ENCODE assay signal across 18 cellular contexts in genomic region chr17:48570325-48571023, GRCh38. TPM values are rescaled to one million over a fixed set of nuclear protein-coding genes. Genes with fewer than 3 reads are reported as not detected.
DNase-seq lines count a peak whose midpoint lies in the region; ATAC-seq, FAIRE-seq and TF ChIP-seq lines count a peak whose summit lies in the region.
"Had no signal": no experiment of that assay in that cellular context is flagged by ENCODE, and none has a peak within 500 bp of the region (broad histone marks: within the 10 kb centered on the region; RNA-seq: fewer than 3 reads in every experiment).

No MANE protein-coding gene starts in this region.

- no peak overlapping the region for H2AFZ ChIP-seq in GM23338
- H2AFZ ChIP-seq in astrocyte (ENCODE audit: low read depth, low read length), result no peak overlapping the region

- no peak for TF ChIP-seq POLR2A in sigmoid colon (IDR thresholded peaks at IDR 0.05)

- H3K9me2 ChIP-seq in GM23338 (ENCODE audit: insufficient read depth), result no peaks in the 10 kb centered on the region

- WGBS in sigmoid colon, 2 donors, result 66 to 73% methylated on average over 19 of the region's 19 CpGs

- H3K4me3 Mint-ChIP-seq in GM23338, result no peak overlapping the region; the same call in 2 of the 3 replicates
- no peak overlapping the region for H3K4me3 Mint-ChIP-seq in astrocyte (ENCODE audit: unreplicated experiment)
- H3K4me3 Mint-ChIP-seq: stimulated activated effector memory CD8-positive, alpha-beta T cell treated with anti-CD3 and anti-CD28 coated beads, Interleukin-12 subunit alpha, Interleukin-12 subunit beta, amount 100 ng/mL, for 72 hours; T-helper 17 cell had no signal

- no peak for TF ChIP-seq EP300 in sigmoid colon (IDR thresholded peaks at IDR 0.05)

- H3F3A ChIP-seq in GM23338 (replicated peaks; ENCODE audit: low read depth), result peaks cover 76% of the 10 kb centered on the region

- H3K9me3 ChIP-seq in astrocyte (ENCODE audit: insufficient read depth, low read depth, low read length) (no peaks in the 10 kb centered on the region), sigmoid colon (no peaks in the 10 kb centered on the region)

- H3K36me3 ChIP-seq in GM23338 (ENCODE audit: insufficient read depth) (no peaks in the 10 kb centered on the region), astrocyte (ENCODE audit: insufficient read depth, low read length) (no peaks in the 10 kb centered on the region), kidney epithelial cell (ENCODE audit: control insufficient read depth, insufficient read depth, low read length) (peaks cover 1% of the 10 kb centered on the region), sigmoid colon (no peaks in the 10 kb centered on the region)

- H3K4me2 ChIP-seq in GM23338, result peak overlapping the region; percentile 33
- peak overlapping the region; percentile 80 for H3K4me2 ChIP-seq in astrocyte (ENCODE audit: low read length)
- H3K4me2 ChIP-seq: KMS-11 had no signal

- no peak for FAIRE-seq in astrocyte (lab: Jason Lieb, UNC)
- FAIRE-seq: islet of Langerhans had no signal

- H3K4me1 ChIP-seq in GM23338 (ENCODE audit: insufficient read depth) (peaks cover 78% of the 10 kb centered on the region), astrocyte (ENCODE audit: insufficient read depth, low read length) (peaks cover 31% of the 10 kb centered on the region), sigmoid colon (peaks cover 0 to 100% (median 97%) of the 10 kb centered on the region in 4 donors)

- intact Hi-C loops in sigmoid colon (cut with DNase I), result no loop called here

- peak overlapping the region; percentile 82 for H3K9ac ChIP-seq in astrocyte (ENCODE audit: low read length)
- H3K9ac ChIP-seq: KMS-11 had no signal

- H3K27ac ChIP-seq in GM23338 (ENCODE audit: low read depth), result no peak overlapping the region
- H3K27ac ChIP-seq in astrocyte (ENCODE audit: low read depth, low read length), result peak overlapping the region; percentile 77
- peak overlapping the region; percentile 94 to 99 (median 96) for H3K27ac ChIP-seq in sigmoid colon
- H3K27ac ChIP-seq: C4-2B, KMS-11 had no signal

- ATAC-seq in GM23338, result peak; percentile 32
- ATAC-seq in HG02938 (IDR thresholded peaks at IDR 0.05; ENCODE audit: unreplicated experiment), result no peak
- no peak for ATAC-seq in GM21381 (IDR thresholded peaks at IDR 0.05; ENCODE audit: unreplicated experiment)
- ATAC-seq: stimulated activated effector memory CD8-positive, alpha-beta T cell treated with anti-CD3 and anti-CD28 coated beads, Interleukin-12 subunit alpha, Interleukin-12 subunit beta, amount 100 ng/mL, for 72 hours; T-helper 17 cell had no signal

- H3K4me3 ChIP-seq in GM23338 (no peak overlapping the region), astrocyte (ENCODE audit: insufficient read depth, low read depth, low read length) (peak overlapping the region; percentile 19), kidney epithelial cell (ENCODE audit: low read depth, low read length) (peak overlapping the region; percentile 26), sigmoid colon (peak overlapping the region; percentile 18 to 84 (median 38)), foreskin fibroblast (ENCODE audit: low read depth in 1 of 2, low read length in 2 of 2) (no peak overlapping the region)

- H3K27ac Mint-ChIP-seq in GM23338, result no peak overlapping the region
- no peak overlapping the region for H3K27ac Mint-ChIP-seq in astrocyte (ENCODE audit: unreplicated experiment)
- H3K27ac Mint-ChIP-seq: stimulated activated effector memory CD8-positive, alpha-beta T cell treated with anti-CD3 and anti-CD28 coated beads, Interleukin-12 subunit alpha, Interleukin-12 subunit beta, amount 100 ng/mL, for 72 hours; T-helper 17 cell had no signal

- H3K4me1 Mint-ChIP-seq in GM23338 (peaks cover 23% of the 10 kb centered on the region), astrocyte (ENCODE audit: low read depth, unreplicated experiment) (no peaks in the 10 kb centered on the region)

- TF ChIP-seq CTCF in GM23338 (conservative IDR thresholded peaks at IDR 0.05; ENCODE audit: low read depth in 2 of 2) (no peak), astrocyte (IDR thresholded peaks at IDR 0.05; ENCODE audit: insufficient read depth, low read depth, low read length) (no peak), kidney epithelial cell (IDR thresholded peaks at IDR 0.05; ENCODE audit: insufficient read depth, low read length, poor library complexity, severe bottlenecking) (no peak), sigmoid colon (IDR thresholded peaks at IDR 0.05) (no peak), foreskin fibroblast (IDR thresholded peaks at IDR 0.05; ENCODE audit: low read depth, low read length) (no peak)

- no peak for DNase-seq in GM23338 (ENCODE audit: low spot score)
- DNase-seq in astrocyte (ENCODE audit: low read depth), result no peak
- DNase-seq in kidney epithelial cell (ENCODE audit: low read depth), result no peak
- DNase-seq in sigmoid colon, result no peak
- no peak for DNase-seq in foreskin fibroblast
- DNase-seq in NCI-H82 treated with DMSO at 0.1 percent for 48 hours (lab: John Stamatoyannopoulos, UW; ENCODE audit: unreplicated experiment), result no peak
- DNase-seq: activated CD4-positive, alpha-beta T cell treated with anti-CD3 and anti-CD28 coated beads, Interleukin-2, amount 50 U/mL, for 4 hours; activated effector memory CD4-positive, alpha-beta T cell treated with Interleukin-2 at 50 U/mL for 16 hours; occipital lobe; T-helper 17 cell had no signal

- H4K20me1 ChIP-seq in GM23338 (replicated peaks; ENCODE audit: insufficient read depth), result peaks cover 79% of the 10 kb centered on the region
- no peaks in the 10 kb centered on the region for H4K20me1 ChIP-seq in astrocyte (ENCODE audit: insufficient read depth, low read length)

- H3K79me2 ChIP-seq in GM23338 (replicated peaks; ENCODE audit: insufficient read depth) (no peaks in the 10 kb centered on the region), astrocyte (ENCODE audit: insufficient read depth, low read length) (peaks cover 92% of the 10 kb centered on the region)

- H3K9me3 Mint-ChIP-seq in GM23338 (no peaks in the 10 kb centered on the region; the same call in 2 of the 3 replicates), astrocyte (ENCODE audit: unreplicated experiment) (peaks cover 9% of the 10 kb centered on the region)
- H3K9me3 Mint-ChIP-seq: stimulated activated effector memory CD8-positive, alpha-beta T cell treated with anti-CD3 and anti-CD28 coated beads, Interleukin-12 subunit alpha, Interleukin-12 subunit beta, amount 100 ng/mL, for 72 hours had no signal

- no peaks in the 10 kb centered on the region for H3K27me3 Mint-ChIP-seq in GM23338 (ENCODE audit: insufficient read depth, low read depth, poor library complexity)
- H3K27me3 Mint-ChIP-seq in astrocyte (ENCODE audit: low read depth, unreplicated experiment), result peaks cover 5% of the 10 kb centered on the region

- H3K36me3 Mint-ChIP-seq in GM23338 (ENCODE audit: low read depth) (no peaks in the 10 kb centered on the region), astrocyte (ENCODE audit: low read depth, unreplicated experiment) (no peaks in the 10 kb centered on the region)
- H3K36me3 Mint-ChIP-seq: stimulated activated effector memory CD8-positive, alpha-beta T cell treated with anti-CD3 and anti-CD28 coated beads, Interleukin-12 subunit alpha, Interleukin-12 subunit beta, amount 100 ng/mL, for 72 hours had no signal

- H3K27me3 ChIP-seq in GM23338 (ENCODE audit: insufficient read depth), result peaks cover 100% of the 10 kb centered on the region
- H3K27me3 ChIP-seq in astrocyte (ENCODE audit: insufficient read depth, low read length), result peaks cover 96% of the 10 kb centered on the region
- H3K27me3 ChIP-seq in kidney epithelial cell (ENCODE audit: control insufficient read depth, insufficient read depth, low read length), result no peaks in the 10 kb centered on the region
- no peaks in the 10 kb centered on the region for H3K27me3 ChIP-seq in sigmoid colon

TF ChIP-seq in GM23338, 12 proteins besides CTCF, POLR2A, EP300 and RAD21:
- TF ChIP-seq JUNB (IDR thresholded peaks at IDR 0.05; ENCODE audit: unreplicated experiment) (no peak), EZH2 (IDR thresholded peaks at IDR 0.05; ENCODE audit: low read depth, unreplicated experiment) (peak; percentile 60)

RNA-seq across cellular contexts. Expression of gene HOXB4, which starts 7.7 kb away (rescaled TPM):
- total RNA-seq in GM23338 (2014; rRNA removed; shearing (Covaris generic)), result not detected in 2 replicates
- polyA plus RNA-seq in GM23338 (2016; fragmentation: Nextera tagmentation; extraction: Ambion mirVana), result not detected in 2 replicates
- not detected in 2 replicates for total RNA-seq in astrocyte
- 3.6 and 4.4 TPM in 2 replicates for total RNA-seq in kidney epithelial cell
- total RNA-seq in sigmoid colon, result 1 to 10 TPM; 4.6 to 8.3 (median 5.4) TPM
- polyA plus RNA-seq in sigmoid colon, result 1 to 10 TPM in 2 of 3 donors, under 1 TPM in 1; 0.23 to 2.7 (median 1.2) TPM
- total RNA-seq: occipital lobe had no signal

RNA-seq across cellular contexts. Expression of gene HOXB3, which starts 19.6 kb away (rescaled TPM):
- 0.17 TPM in 1 of 2 replicates, not detected in the other for total RNA-seq in GM23338 (2014; rRNA removed; shearing (Covaris generic))
- polyA plus RNA-seq in GM23338 (2016; fragmentation: Nextera tagmentation; extraction: Ambion mirVana) (not detected in 2 replicates), sigmoid colon (10 to 100 TPM in 2 of 3 donors, 1 to 10 TPM in 1; 6.2 to 16.7 (median 10.2) TPM)
- total RNA-seq in astrocyte (not detected in 2 replicates), kidney epithelial cell (24.0 and 31.1 TPM in 2 replicates), sigmoid colon (10 to 100 TPM; 25.3 to 64.3 (median 30.1) TPM)
- total RNA-seq: occipital lobe had no signal

RNA-seq across cellular contexts. Expression of gene HOXB5, which starts 23.1 kb away (rescaled TPM):
- total RNA-seq in GM23338 (2014; rRNA removed; shearing (Covaris generic)), result not detected in 2 replicates
- not detected in 2 replicates for polyA plus RNA-seq in GM23338 (2016; fragmentation: Nextera tagmentation; extraction: Ambion mirVana)
- not detected in 2 replicates for total RNA-seq in astrocyte
- 3.6 and 3.8 TPM in 2 replicates for total RNA-seq in kidney epithelial cell
- 1 to 10 TPM; 1.5 to 2.5 (median 2.1) TPM for total RNA-seq in sigmoid colon
- 10 to 100 TPM in 1 of 3 donors, 1 to 10 TPM in 2; 3.2 to 13.9 (median 4.2) TPM for polyA plus RNA-seq in sigmoid colon
- total RNA-seq: G401, occipital lobe, OCI-LY7, T-helper 17 cell had no signal

RNA-seq across cellular contexts. Expression of gene HOXB2, which starts 25.6 kb away (rescaled TPM):
- not detected in 2 replicates for total RNA-seq in GM23338 (2014; rRNA removed; shearing (Covaris generic))
- polyA plus RNA-seq in GM23338 (2016; fragmentation: Nextera tagmentation; extraction: Ambion mirVana), result 0.37 TPM in 1 of 2 replicates, not detected in the other
- total RNA-seq in astrocyte, result 0.41 and 1.8 TPM in 2 replicates
- total RNA-seq in kidney epithelial cell, result 15.2 and 24.6 TPM in 2 replicates
- 10 to 100 TPM; 44.9 to 86.1 (median 63.6) TPM for total RNA-seq in sigmoid colon
- 1 to 10 TPM; 1.6 to 7.8 (median 3.0) TPM for polyA plus RNA-seq in sigmoid colon
- total RNA-seq: OCI-LY7 had no signal

RNA-seq across cellular contexts. Expression of gene HOXB6, which starts 34.3 kb away (rescaled TPM):
- total RNA-seq in GM23338 (2014; rRNA removed; shearing (Covaris generic)), result not detected in 2 replicates
- polyA plus RNA-seq in GM23338 (2016; fragmentation: Nextera tagmentation; extraction: Ambion mirVana) (not detected in 2 replicates), sigmoid colon (10 to 100 TPM in 2 of 3 donors, 1 to 10 TPM in 1; 6.0 to 28.5 (median 10.2) TPM)
- total RNA-seq in astrocyte (not detected in 2 replicates), kidney epithelial cell (29.8 and 30.7 TPM in 2 replicates), sigmoid colon (10 to 100 TPM in 3 of 4 donors, 1 to 10 TPM in 1; 6.7 to 10.5 (median 10.3) TPM)
- total RNA-seq: occipital lobe, OCI-LY7, T-helper 17 cell had no signal

Comparison
In these comparisons a context has a peak if more than half of its experiments do, and no peak if none do; other contexts are left out.
1. H3K4me3 ChIP-seq: peak in astrocyte (single experiment), kidney epithelial cell (single experiment) and sigmoid colon (4 of 4); none in GM23338 (single experiment) and foreskin fibroblast (0 of 2).
2. RNA of gene HOXB3, which starts 19.6 kb away (total RNA-seq): 24.0 to 31.1 TPM in kidney epithelial cell and 25.3 to 64.3 TPM in sigmoid colon; 0.17 TPM in GM23338 and not detected in astrocyte; every median in the first group is over 10 times any median in the second.